In genomic region chr1:101051688-101052638, GRCh38 we compare ENCODE assay signal across 12 cellular contexts. TPM values are rescaled to one million over a fixed set of nuclear protein-coding genes. Genes with fewer than 3 reads are reported as not detected.
DNase-seq lines count a peak whose midpoint lies in the region; ATAC-seq, FAIRE-seq and TF ChIP-seq lines count a peak whose summit lies in the region.
"Had no signal": no experiment of that assay in that cellular context is flagged by ENCODE, and none has a peak within 500 bp of the region (broad histone marks: within the 10 kb centered on the region; RNA-seq: fewer than 3 reads in every experiment).

No MANE protein-coding gene starts in this region.

- no peak for ATAC-seq in right cardiac atrium
- ATAC-seq in HG02610 (IDR thresholded peaks at IDR 0.05; ENCODE audit: unreplicated experiment) = peak; percentile 92
- ATAC-seq in HG03571 (IDR thresholded peaks at IDR 0.05; ENCODE audit: unreplicated experiment) = peak; percentile 78
- ATAC-seq in stimulated activated naive CD8-positive, alpha-beta T cell treated with anti-CD3 and anti-CD28 coated beads, Interleukin-15, amount 100 ng/mL, for 72 hours = peak; percentile 93
- ATAC-seq in WTC11 = no peak

- CTCF ChIA-PET in WTC11 (lab: Charles Lee) = no interaction called here

- H3K9me3 ChIP-seq in cardiac muscle cell (ENCODE audit: low read depth) (no peaks in the 10 kb centered on the region), right cardiac atrium (ENCODE audit: control insufficient read depth, low read length) (no peaks in the 10 kb centered on the region)

- H3K9me3 Mint-ChIP-seq in stimulated activated naive CD8-positive, alpha-beta T cell treated with anti-CD3 and anti-CD28 coated beads, Interleukin-15, amount 100 ng/mL, for 72 hours = no peaks in the 10 kb centered on the region
- H3K9me3 Mint-ChIP-seq in WTC11 = no peaks in the 10 kb centered on the region

- no peaks in the 10 kb centered on the region for H3K36me3 Mint-ChIP-seq in WTC11

- no peak overlapping the region for H3K27ac Mint-ChIP-seq in stimulated activated naive CD8-positive, alpha-beta T cell treated with anti-CD3 and anti-CD28 coated beads, Interleukin-15, amount 100 ng/mL, for 72 hours
- no peak overlapping the region for H3K27ac Mint-ChIP-seq in WTC11

- no peak for TF ChIP-seq CTCF in cardiac muscle cell (IDR thresholded peaks at IDR 0.05; ENCODE audit: low read depth, low read length)
- TF ChIP-seq CTCF in WTC11 (IDR thresholded peaks at IDR 0.05) = no peak

- 56% methylated on average over 3 of the region's 3 CpGs for WGBS in right cardiac atrium

- no peak for DNase-seq in cardiac muscle cell (ENCODE audit: low read depth in 1 of 2, low spot score in 1 of 2)
- DNase-seq in right cardiac atrium = no peak
- no peak for DNase-seq in stimulated activated naive CD8-positive, alpha-beta T cell treated with anti-CD3 and anti-CD28 coated beads, Interleukin-15, amount 100 ng/mL, for 72 hours
- no peak for DNase-seq in urothelium cell line (ENCODE audit: low spot score)
- no peak for DNase-seq in WTC11 (ENCODE audit: low spot score)
- DNase-seq in 8988T = no peak
- DNase-seq: activated CD4-positive, alpha-beta T cell treated with anti-CD3 and anti-CD28 coated beads, Interleukin-2, amount 50 U/mL, for 4 hours; C1 segment of cervical spinal cord; NCI-H510A had no signal

- H3K27me3 ChIP-seq in cardiac muscle cell (no peaks in the 10 kb centered on the region), right cardiac atrium (ENCODE audit: control insufficient read depth, insufficient read depth) (no peaks in the 10 kb centered on the region)

- peak overlapping the region in 1 of 2 donors; percentile 23 for H3K4me3 Mint-ChIP-seq in stimulated activated naive CD8-positive, alpha-beta T cell treated with anti-CD3 and anti-CD28 coated beads, Interleukin-15, amount 100 ng/mL, for 72 hours
- H3K4me3 Mint-ChIP-seq in WTC11 = no peak overlapping the region

- H3K27ac ChIP-seq in cardiac muscle cell = peak overlapping the region; percentile 14
- no peak overlapping the region for H3K27ac ChIP-seq in right cardiac atrium (ENCODE audit: low read length)
- H3K27ac ChIP-seq: skin epidermis had no signal

- H3K4me3 ChIP-seq in cardiac muscle cell (no peak overlapping the region), right cardiac atrium (ENCODE audit: low read length) (no peak overlapping the region)
- H3K4me3 ChIP-seq: skin epidermis had no signal

- H3K4me1 ChIP-seq in cardiac muscle cell (ENCODE audit: low read depth) (peaks cover 17% of the 10 kb centered on the region), right cardiac atrium (ENCODE audit: control insufficient read depth, insufficient read depth, low read length) (no peaks in the 10 kb centered on the region)

- intact Hi-C loops in right cardiac atrium (cut with DNase I) = no loop called here

- no peak for FAIRE-seq in urothelium cell line (lab: Jason Lieb, UNC)

- H3K27me3 Mint-ChIP-seq in stimulated activated naive CD8-positive, alpha-beta T cell treated with anti-CD3 and anti-CD28 coated beads, Interleukin-15, amount 100 ng/mL, for 72 hours = no peaks in the 10 kb centered on the region
- H3K27me3 Mint-ChIP-seq in WTC11 (ENCODE audit: low read depth) = no peaks in the 10 kb centered on the region

- H3K36me3 ChIP-seq in cardiac muscle cell = no peaks in the 10 kb centered on the region

- POLR2A ChIA-PET in WTC11 (lab: Charles Lee) = no interaction called here

- H3K4me1 Mint-ChIP-seq in stimulated activated naive CD8-positive, alpha-beta T cell treated with anti-CD3 and anti-CD28 coated beads, Interleukin-15, amount 100 ng/mL, for 72 hours = peaks cover 27% of the 10 kb centered on the region
- no peaks in the 10 kb centered on the region for H3K4me1 Mint-ChIP-seq in WTC11

TF ChIP-seq in WTC11, 78 proteins besides CTCF, POLR2A, EP300 and RAD21:
- TF ChIP-seq ZNF416 (CRISPR knock-in tag; IDR thresholded peaks at IDR 0.05) (no peak), IRF2 (CRISPR knock-in tag; IDR thresholded peaks at IDR 0.05; ENCODE audit: borderline replicate concordance, low read depth) (no peak), FOXP1 (CRISPR knock-in tag; IDR thresholded peaks at IDR 0.05; ENCODE audit: borderline replicate concordance) (no peak), TCF7 (CRISPR knock-in tag; IDR thresholded peaks at IDR 0.05; ENCODE audit: low read depth) (no peak), E2F5 (CRISPR knock-in tag; IDR thresholded peaks at IDR 0.05) (no peak), ZNF263 (CRISPR knock-in tag; IDR thresholded peaks at IDR 0.05; ENCODE audit: low read depth) (no peak), EMX1 (CRISPR knock-in tag; IDR thresholded peaks at IDR 0.05) (no peak), ZNF512 (CRISPR knock-in tag; IDR thresholded peaks at IDR 0.05; ENCODE audit: borderline replicate concordance) (no peak), NR1H2 (CRISPR knock-in tag; IDR thresholded peaks at IDR 0.05) (no peak), OVOL2 (CRISPR knock-in tag; IDR thresholded peaks at IDR 0.05; ENCODE audit: borderline replicate concordance) (no peak), ATF1 (CRISPR knock-in tag; IDR thresholded peaks at IDR 0.05) (no peak), PRRX2 (CRISPR knock-in tag; IDR thresholded peaks at IDR 0.05) (no peak), NR3C1 (CRISPR knock-in tag; conservative IDR thresholded peaks at IDR 0.05; ENCODE audit: low read depth) (no peak), TP53 (CRISPR knock-in tag; IDR thresholded peaks at IDR 0.05) (no peak), FOXP4 (CRISPR knock-in tag; IDR thresholded peaks at IDR 0.05) (no peak), NFYB (CRISPR knock-in tag; conservative IDR thresholded peaks at IDR 0.05; ENCODE audit: low read depth) (no peak)

RNA-seq across cellular contexts. Expression of gene DPH5, which starts 26.4 kb away (rescaled TPM):
- total RNA-seq in cardiac muscle cell (20.3 and 35.8 TPM in 2 replicates), right cardiac atrium (10 to 100 TPM; 30.9 to 41.2 (median 35.0) TPM), WTC11 (2021) (64.8 to 66.3 TPM (median 65.5 TPM) in 3 replicates)
- polyA plus RNA-seq in cardiac muscle cell (39.2 and 43.6 TPM in 2 replicates), right cardiac atrium (36.1 TPM)

Comparison
In these comparisons a context has a peak if more than half of its experiments do, and no peak if none do; other contexts are left out.
1. ATAC-seq: peak in HG02610 (single experiment), HG03571 (single experiment) and stimulated activated naive CD8-positive, alpha-beta T cell treated with anti-CD3 and anti-CD28 coated beads, Interleukin-15, amount 100 ng/mL, for 72 hours (single experiment); none in right cardiac atrium (0 of 2) and WTC11 (single experiment).